In the genomic region with DNA sequence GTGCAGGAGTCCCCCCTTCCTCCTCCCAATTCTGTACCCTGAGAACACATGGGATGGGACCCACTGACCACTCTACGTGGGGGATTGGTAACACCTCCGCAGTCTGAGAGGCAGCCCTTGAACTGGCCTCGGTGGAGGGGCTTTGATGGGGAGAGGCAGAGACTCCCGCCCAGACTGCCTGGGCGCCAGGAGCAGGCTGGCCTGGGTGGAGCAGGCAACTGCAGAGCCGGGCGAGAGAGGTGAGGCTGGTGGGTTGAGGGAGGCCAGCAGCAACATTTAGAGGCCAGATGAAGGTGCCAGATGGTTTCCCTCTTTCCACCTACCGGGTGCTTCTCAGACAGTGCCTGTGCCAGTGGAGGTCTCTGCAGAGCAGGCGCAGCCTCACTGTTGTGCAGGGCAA, we compare ENCODE assay signal across 26 cellular contexts. TPM values are rescaled to one million over a fixed set of nuclear protein-coding genes. Genes with fewer than 3 reads are reported as not detected.
"Had no signal": no experiment of that assay in that cellular context is flagged by ENCODE, and none has a peak within 500 bp of the region (broad histone marks: within the 10 kb centered on the region; RNA-seq: fewer than 3 reads in every experiment).

No MANE protein-coding gene starts in this region.

- DNase-seq: activated CD4-positive, alpha-beta memory T cell treated with anti-CD3 and anti-CD28 coated beads for 36 hours; activated CD4-positive, alpha-beta T cell treated with anti-CD3 and anti-CD28 coated beads, Interleukin-2, amount 10 ng/mL, durations not matched to agents 7 days and 5 days; activated CD8-positive, alpha-beta memory T cell treated with anti-CD3 and anti-CD28 coated beads, Interleukin-2, amount 50 U/mL, for 4 hours; activated naive CD4-positive, alpha-beta T cell treated with anti-CD3 and anti-CD28 coated beads, Interleukin-2, amount 10 ng/mL, durations not matched to agents 7 days and 5 days; activated naive CD8-positive, alpha-beta T cell treated with anti-CD3 and anti-CD28 coated beads for 36 hours; activated T-cell treated with anti-CD3 and anti-CD28 coated beads for 4 hours; activated T-cell treated with anti-CD3 and anti-CD28 coated beads, Interleukin-2, amount 50 U/mL, for 4 hours; amniotic stem cell; aorta; brain microvascular endothelial cell; central memory CD4-positive, alpha-beta T cell; NCI-H1092 treated with DMSO at 0.1 percent for 48 hours; NCI-H1417; NCI-H146; NCI-H1930; NCI-H2227 treated with DMSO at 0.1 percent for 48 hours; NCI-H510A treated with DMSO at 0.1 percent for 48 hours; NCI-H526 treated with DMSO at 0.1 percent for 48 hours; NCI-H774; Peyer's patch; RPMI8226; SHP77 treated with DMSO at 0.1 percent for 48 hours; SK-N-SH had no signal

- H3K9ac ChIP-seq: SK-N-SH had no signal

- ATAC-seq: activated T-cell treated with anti-CD3 and anti-CD28 coated beads, Interleukin-2, amount 50 U/mL, for 4 hours had no signal

- FAIRE-seq: K562, TTC549 had no signal

- H3K4me3 ChIP-seq: K562, Peyer's patch, SJSA1 had no signal

- H3K27me3 ChIP-seq: brain microvascular endothelial cell, Peyer's patch had no signal

- H3K4me2 ChIP-seq: SK-N-SH had no signal

- H3K36me3 ChIP-seq: brain microvascular endothelial cell, Peyer's patch, SJSA1 had no signal

- H3K4me1 ChIP-seq: Peyer's patch, SJSA1 had no signal

- H3K27ac ChIP-seq: brain microvascular endothelial cell, Peyer's patch, SJSA1 had no signal

- H3K9me3 ChIP-seq: Peyer's patch, SJSA1, SK-N-SH had no signal

RNA-seq across cellular contexts. Expression of a gene that starts 30.7 kb away (rescaled TPM):
- total RNA-seq: SJSA1 had no signal
